ENCODE assay signal across 9 cellular contexts in the genomic region with DNA sequence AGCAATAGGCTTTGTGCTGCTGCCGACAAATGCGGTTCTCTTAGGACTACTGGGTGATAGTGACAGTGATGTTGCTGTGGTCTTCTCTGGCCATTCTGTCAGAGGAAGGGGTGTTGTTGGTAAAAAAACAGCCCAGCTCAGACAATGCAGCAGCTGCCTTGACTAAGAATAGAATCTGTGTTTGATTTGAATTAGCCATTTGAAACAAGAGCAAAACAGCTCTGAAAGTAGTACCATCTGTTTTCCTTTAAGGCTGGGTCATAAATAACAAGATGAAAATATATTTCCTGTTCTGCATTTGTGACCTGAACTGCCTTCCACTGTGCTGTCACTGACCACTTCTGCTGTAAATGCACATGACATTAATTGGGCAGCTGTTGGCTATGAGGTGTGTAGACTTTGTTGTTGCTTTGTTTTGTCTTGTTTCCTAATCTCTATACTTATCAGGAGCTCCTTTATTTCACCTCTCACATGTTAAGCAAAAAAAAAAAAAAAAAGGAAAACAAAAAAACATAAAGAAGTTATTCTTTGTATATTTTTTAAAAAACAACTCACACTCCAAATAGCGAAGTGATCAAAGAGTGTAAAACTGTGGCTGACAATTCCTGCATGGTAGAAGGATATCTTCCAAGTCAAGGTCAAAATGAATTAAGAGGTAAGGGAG.
A peak's percentile ranks its signal among the peaks of the same experiment; 100 is the strongest.
DNase-seq lines count a peak whose midpoint lies in the region; ATAC-seq and TF ChIP-seq lines count a peak whose summit lies in the region.
"Had no signal": no experiment of that assay in that cellular context is flagged by ENCODE, and none has a peak within 500 bp of the region (broad histone marks: within the 10 kb centered on the region; RNA-seq: fewer than 3 reads in every experiment).

No MANE protein-coding gene starts in this region.

- H3K36me3 ChIP-seq in neuronal stem cell (replicated peaks in 1 of 2; ENCODE audit: control insufficient read depth in 2 of 2, insufficient read depth in 2 of 2, low read length in 2 of 2), result no peaks in the 10 kb centered on the region

- CTCF ChIA-PET in activated B cell treated with CpG ODN at 0.5 μM for 24 hours (lab: Charles Lee), result no interaction called here

- H2BK5ac ChIP-seq in neuronal stem cell (ENCODE audit: low read length), result no peak overlapping the region

- no peaks in the 10 kb centered on the region for H3K79me1 ChIP-seq in neuronal stem cell (ENCODE audit: low read depth, low read length)

- H3K23ac ChIP-seq in neuronal stem cell (ENCODE audit: low read depth, low read length, poor library complexity), result no peak overlapping the region

- peak overlapping the region; percentile 61 for H3K4me3 Mint-ChIP-seq in activated B cell treated with CpG ODN at 0.5 μM for 24 hours

- no peak overlapping the region for H3K14ac ChIP-seq in neuronal stem cell (ENCODE audit: low read length)

- H3K9ac ChIP-seq in neuronal stem cell (ENCODE audit: low read depth, low read length, poor library complexity), result no peak overlapping the region

- ATAC-seq in GM21390 (IDR thresholded peaks at IDR 0.05; ENCODE audit: unreplicated experiment) (peak; percentile 76), HG03432 (IDR thresholded peaks at IDR 0.05; ENCODE audit: unreplicated experiment) (peak; percentile 66), activated B cell treated with CpG ODN at 0.5 μM for 24 hours (ENCODE audit: low read depth) (peak; percentile 51), left lobe of liver (no peak)

- H4K91ac ChIP-seq in neuronal stem cell (ENCODE audit: low read depth, low read length, poor library complexity), result no peak overlapping the region

- no peak overlapping the region for H3K27ac ChIP-seq in neuronal stem cell (replicated peaks; ENCODE audit: low read length)

- TF ChIP-seq CTCF in GM12864 (IDR thresholded peaks at IDR 0.05; ENCODE audit: low read depth, low read length, missing control alignments) (no peak), activated B cell treated with CpG ODN at 0.5 μM for 24 hours (IDR thresholded peaks at IDR 0.05) (no peak)

- no peak overlapping the region for H3K4me3 ChIP-seq in GM12864 (ENCODE audit: low read depth, low read length)
- no peak overlapping the region for H3K4me3 ChIP-seq in neuronal stem cell (ENCODE audit: low read length in 2 of 2)

- no peak overlapping the region for H2BK15ac ChIP-seq in neuronal stem cell (ENCODE audit: low read length)

- POLR2A ChIA-PET in activated B cell treated with CpG ODN at 0.5 μM for 24 hours (lab: Charles Lee), result interaction anchor here (0.6 to 0.9 kb wide), 3 partner anchors 9 to 304 kb away, joined by 3 to 6 read pairs (median 3); no protein-coding TSS in a partner anchor

- peaks cover 4% of the 10 kb centered on the region for H3K36me3 Mint-ChIP-seq in activated B cell treated with CpG ODN at 0.5 μM for 24 hours (ENCODE audit: low read depth)

- WGBS in neuronal stem cell (ENCODE audit: extremely low coverage in 2 of 2, insufficient read length in 2 of 2, insufficient replicate concordance in 1 of 2), 2 donors, result no CpG with 5 or more reads among the region's 3 CpGs

- no peaks in the 10 kb centered on the region for H3K27me3 ChIP-seq in neuronal stem cell (ENCODE audit: control insufficient read depth in 3 of 3, insufficient read depth in 3 of 3, low read depth in 1 of 3, low read length in 3 of 3)

- no peak overlapping the region for H4K8ac ChIP-seq in neuronal stem cell (ENCODE audit: low read depth, low read length)

- H3K9me3 ChIP-seq in neuronal stem cell (replicated peaks in 1 of 2; ENCODE audit: control insufficient read depth in 2 of 2, insufficient read depth in 1 of 2, low read depth in 1 of 2, low read length in 2 of 2), result peaks cover 0 to 2% of the 10 kb centered on the region in 2 donors

- H3K4me1 ChIP-seq in neuronal stem cell (ENCODE audit: control insufficient read depth in 2 of 2, insufficient read depth in 1 of 2, low read depth in 1 of 2, low read length in 2 of 2), result no peaks in the 10 kb centered on the region

- H3K18ac ChIP-seq in neuronal stem cell (ENCODE audit: low read length), result no peak overlapping the region

- H3K27ac Mint-ChIP-seq in activated B cell treated with CpG ODN at 0.5 μM for 24 hours, result peak overlapping the region; percentile 83

- H2AFZ ChIP-seq in neuronal stem cell (ENCODE audit: low read length), result no peak overlapping the region

- H3K9me3 Mint-ChIP-seq in activated B cell treated with CpG ODN at 0.5 μM for 24 hours, result peaks cover 6% of the 10 kb centered on the region

- no peak overlapping the region for H2BK12ac ChIP-seq in neuronal stem cell (ENCODE audit: low read length)

- no peak overlapping the region for H3K4ac ChIP-seq in neuronal stem cell (ENCODE audit: low read length)

- H3K27me3 Mint-ChIP-seq in activated B cell treated with CpG ODN at 0.5 μM for 24 hours, result no peaks in the 10 kb centered on the region

- H2AK5ac ChIP-seq in neuronal stem cell (ENCODE audit: low read depth, low read length), result no peak overlapping the region

- H3K4me1 Mint-ChIP-seq in activated B cell treated with CpG ODN at 0.5 μM for 24 hours, result peaks cover 54% of the 10 kb centered on the region

- no peak overlapping the region for H3K4me2 ChIP-seq in neuronal stem cell (ENCODE audit: insufficient read depth, low read length, poor library complexity, severe bottlenecking)

- peak; percentile 56 for DNase-seq in GM12864 (ENCODE audit: low read depth)
- no peak for DNase-seq in activated B cell treated with CpG ODN at 0.5 μM for 24 hours
- no peak for DNase-seq in neuronal stem cell (ENCODE audit: low spot score)
- DNase-seq in left lobe of liver (ENCODE audit: low spot score), result no peak
- no peak for DNase-seq in NCI-H187 treated with DMSO at 0.1 percent for 48 hours (lab: John Stamatoyannopoulos, UW)
- DNase-seq in activated gamma-delta T cell treated with Interleukin-2 at 50 U/mL for 16 hours, result no peak
- DNase-seq: Karpas-422 had no signal

- intact Hi-C loops in activated B cell treated with CpG ODN at 0.5 μM for 24 hours (cut with micrococcal nuclease), result loop anchor here (2.0 kb wide), 1 partner anchor 21 kb away; no protein-coding TSS in a partner anchor

- H2BK120ac ChIP-seq in neuronal stem cell (ENCODE audit: low read depth, low read length), result no peak overlapping the region
